In the genomic region with DNA sequence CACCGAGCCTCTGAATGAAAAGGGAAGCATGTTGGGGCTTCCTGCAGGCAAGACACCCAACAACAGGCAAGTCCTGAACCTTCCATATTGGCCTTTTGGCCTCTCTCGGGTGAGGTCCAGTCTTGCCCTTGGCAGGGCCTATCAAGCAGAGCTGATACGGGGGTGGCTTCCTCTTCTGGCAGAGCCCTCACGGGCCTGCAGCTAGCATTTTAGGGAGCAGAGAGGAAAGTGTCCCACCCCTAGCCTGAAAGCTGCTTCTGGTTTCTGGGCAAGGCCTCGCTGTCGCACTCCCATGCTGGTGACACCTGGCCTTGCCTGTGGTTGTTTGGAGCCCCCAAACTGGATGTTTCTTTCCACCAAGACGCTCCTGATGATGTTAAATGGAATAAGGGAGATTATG, we compare ENCODE assay signal across 1 cellular context.
TF ChIP-seq lines count a peak whose summit lies in the region.

No MANE protein-coding gene starts in this region.

TF ChIP-seq in GM12878, 131 proteins besides CTCF, POLR2A, EP300 and RAD21:
- peak; percentile 30 for TF ChIP-seq KLF5 (IDR thresholded peaks at IDR 0.05; ENCODE audit: partially characterized antibody)
- no peak for TF ChIP-seq IKZF2 (IDR thresholded peaks at IDR 0.05)
- TF ChIP-seq GABPA (IDR thresholded peaks at IDR 0.05; ENCODE audit: low read depth) = no peak
- TF ChIP-seq, protein P1, sequence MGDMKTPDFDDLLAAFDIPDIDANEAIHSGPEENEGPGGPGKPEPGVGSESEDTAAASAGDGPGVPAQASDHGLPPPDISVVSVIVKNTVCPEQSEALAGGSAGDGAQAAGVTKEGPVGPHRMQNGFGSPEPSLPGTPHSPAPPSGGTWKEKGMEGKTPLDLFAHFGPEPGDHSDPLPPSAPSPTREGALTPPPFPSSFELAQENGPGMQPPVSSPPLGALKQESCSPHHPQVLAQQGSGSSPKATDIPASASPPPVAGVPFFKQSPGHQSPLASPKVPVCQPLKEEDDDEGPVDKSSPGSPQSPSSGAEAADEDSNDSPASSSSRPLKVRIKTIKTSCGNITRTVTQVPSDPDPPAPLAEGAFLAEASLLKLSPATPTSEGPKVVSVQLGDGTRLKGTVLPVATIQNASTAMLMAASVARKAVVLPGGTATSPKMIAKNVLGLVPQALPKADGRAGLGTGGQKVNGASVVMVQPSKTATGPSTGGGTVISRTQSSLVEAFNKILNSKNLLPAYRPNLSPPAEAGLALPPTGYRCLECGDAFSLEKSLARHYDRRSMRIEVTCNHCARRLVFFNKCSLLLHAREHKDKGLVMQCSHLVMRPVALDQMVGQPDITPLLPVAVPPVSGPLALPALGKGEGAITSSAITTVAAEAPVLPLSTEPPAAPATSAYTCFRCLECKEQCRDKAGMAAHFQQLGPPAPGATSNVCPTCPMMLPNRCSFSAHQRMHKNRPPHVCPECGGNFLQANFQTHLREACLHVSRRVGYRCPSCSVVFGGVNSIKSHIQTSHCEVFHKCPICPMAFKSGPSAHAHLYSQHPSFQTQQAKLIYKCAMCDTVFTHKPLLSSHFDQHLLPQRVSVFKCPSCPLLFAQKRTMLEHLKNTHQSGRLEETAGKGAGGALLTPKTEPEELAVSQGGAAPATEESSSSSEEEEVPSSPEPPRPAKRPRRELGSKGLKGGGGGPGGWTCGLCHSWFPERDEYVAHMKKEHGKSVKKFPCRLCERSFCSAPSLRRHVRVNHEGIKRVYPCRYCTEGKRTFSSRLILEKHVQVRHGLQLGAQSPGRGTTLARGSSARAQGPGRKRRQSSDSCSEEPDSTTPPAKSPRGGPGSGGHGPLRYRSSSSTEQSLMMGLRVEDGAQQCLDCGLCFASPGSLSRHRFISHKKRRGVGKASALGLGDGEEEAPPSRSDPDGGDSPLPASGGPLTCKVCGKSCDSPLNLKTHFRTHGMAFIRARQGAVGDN (IDR thresholded peaks at IDR 0.05) = peak; percentile 89
- TF ChIP-seq LARP7 (IDR thresholded peaks at IDR 0.05) = peak; percentile 47; the same call in 1 of the 2 replicates
- peak; percentile 88 for TF ChIP-seq SMARCA5 (IDR thresholded peaks at IDR 0.05)
- TF ChIP-seq, protein P2, sequence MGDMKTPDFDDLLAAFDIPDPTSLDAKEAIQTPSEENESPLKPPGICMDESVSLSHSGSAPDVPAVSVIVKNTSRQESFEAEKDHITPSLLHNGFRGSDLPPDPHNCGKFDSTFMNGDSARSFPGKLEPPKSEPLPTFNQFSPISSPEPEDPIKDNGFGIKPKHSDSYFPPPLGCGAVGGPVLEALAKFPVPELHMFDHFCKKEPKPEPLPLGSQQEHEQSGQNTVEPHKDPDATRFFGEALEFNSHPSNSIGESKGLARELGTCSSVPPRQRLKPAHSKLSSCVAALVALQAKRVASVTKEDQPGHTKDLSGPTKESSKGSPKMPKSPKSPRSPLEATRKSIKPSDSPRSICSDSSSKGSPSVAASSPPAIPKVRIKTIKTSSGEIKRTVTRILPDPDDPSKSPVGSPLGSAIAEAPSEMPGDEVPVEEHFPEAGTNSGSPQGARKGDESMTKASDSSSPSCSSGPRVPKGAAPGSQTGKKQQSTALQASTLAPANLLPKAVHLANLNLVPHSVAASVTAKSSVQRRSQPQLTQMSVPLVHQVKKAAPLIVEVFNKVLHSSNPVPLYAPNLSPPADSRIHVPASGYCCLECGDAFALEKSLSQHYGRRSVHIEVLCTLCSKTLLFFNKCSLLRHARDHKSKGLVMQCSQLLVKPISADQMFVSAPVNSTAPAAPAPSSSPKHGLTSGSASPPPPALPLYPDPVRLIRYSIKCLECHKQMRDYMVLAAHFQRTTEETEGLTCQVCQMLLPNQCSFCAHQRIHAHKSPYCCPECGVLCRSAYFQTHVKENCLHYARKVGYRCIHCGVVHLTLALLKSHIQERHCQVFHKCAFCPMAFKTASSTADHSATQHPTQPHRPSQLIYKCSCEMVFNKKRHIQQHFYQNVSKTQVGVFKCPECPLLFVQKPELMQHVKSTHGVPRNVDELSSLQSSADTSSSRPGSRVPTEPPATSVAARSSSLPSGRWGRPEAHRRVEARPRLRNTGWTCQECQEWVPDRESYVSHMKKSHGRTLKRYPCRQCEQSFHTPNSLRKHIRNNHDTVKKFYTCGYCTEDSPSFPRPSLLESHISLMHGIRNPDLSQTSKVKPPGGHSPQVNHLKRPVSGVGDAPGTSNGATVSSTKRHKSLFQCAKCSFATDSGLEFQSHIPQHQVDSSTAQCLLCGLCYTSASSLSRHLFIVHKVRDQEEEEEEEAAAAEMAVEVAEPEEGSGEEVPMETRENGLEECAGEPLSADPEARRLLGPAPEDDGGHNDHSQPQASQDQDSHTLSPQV (IDR thresholded peaks at IDR 0.05) = peak; percentile 19; the same call in 1 of the 2 replicates
- 0 out of 2 replicates have a peak, but pooled peaks have one; percentile 7 for TF ChIP-seq TCF3 (IDR thresholded peaks at IDR 0.05; ENCODE audit: borderline replicate concordance, insufficient read depth, low read depth, low read length)
- TF ChIP-seq EGR1 (IDR thresholded peaks at IDR 0.05; ENCODE audit: borderline replicate concordance in 1 of 2, low read depth in 2 of 2, low read length in 2 of 2) = peak in 1 of 2 experiments; percentile 52; a peak in 1 of 3 replicates
- TF ChIP-seq TCF12 (IDR thresholded peaks at IDR 0.05; ENCODE audit: low read depth, low read length) = peak; percentile 61; the same call in 1 of the 2 replicates
